ENCODE assay signal across 1 cellular context in the genomic region with DNA sequence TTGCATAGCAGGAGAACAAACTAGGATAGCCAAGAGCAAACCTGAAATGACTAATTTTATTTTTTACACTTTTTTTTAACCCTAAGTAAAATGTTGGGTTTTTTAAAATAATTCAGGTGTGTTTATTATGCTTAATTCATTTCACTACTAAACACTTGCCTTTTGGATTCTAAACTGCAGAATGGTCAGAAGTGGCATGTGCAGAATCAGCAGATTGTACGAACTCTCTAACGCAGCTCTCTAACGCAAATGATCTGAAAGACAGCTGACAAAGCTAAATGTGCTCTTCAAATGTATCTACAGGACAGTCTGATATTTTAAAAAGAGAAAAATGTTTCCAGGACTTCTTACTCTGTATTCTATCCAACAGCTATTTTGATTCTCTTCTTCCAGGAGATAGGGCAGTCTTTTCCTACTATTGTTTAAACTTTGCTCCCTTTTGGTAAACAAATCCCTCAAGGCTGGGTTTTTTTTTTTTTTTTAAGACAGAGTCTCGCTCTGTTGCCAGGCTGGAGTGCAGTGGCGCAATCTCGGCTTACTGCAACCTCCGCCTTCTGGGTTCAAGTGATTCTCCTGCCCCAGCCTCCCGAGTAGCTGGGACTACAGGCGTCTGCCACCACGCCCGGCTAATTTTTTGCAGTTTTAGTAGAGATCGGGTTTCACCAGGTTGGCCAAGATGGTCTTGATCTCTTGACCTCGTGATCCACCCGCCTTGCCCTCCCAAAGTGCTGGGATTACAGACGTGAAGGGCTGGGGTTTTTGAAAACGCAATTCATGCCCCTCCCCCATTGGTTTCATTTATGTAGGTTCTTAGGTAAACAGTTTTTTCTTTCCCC.
TF ChIP-seq lines count a peak whose summit lies in the region.

No MANE protein-coding gene starts in this region.

TF ChIP-seq in GM12878, 131 proteins besides CTCF, POLR2A, EP300 and RAD21:
- no peak for TF ChIP-seq KDM1A (IDR thresholded peaks at IDR 0.05; ENCODE audit: borderline replicate concordance)
- TF ChIP-seq MYB (IDR thresholded peaks at IDR 0.05; ENCODE audit: borderline replicate concordance, low read depth, low read length), result no peak
- no peak for TF ChIP-seq SRF (IDR thresholded peaks at IDR 0.05; ENCODE audit: low read depth in 2 of 2, low read length in 2 of 2)
- no peak for TF ChIP-seq HCFC1 (IDR thresholded peaks at IDR 0.05; ENCODE audit: low read length)
- no peak for TF ChIP-seq CEBPB (IDR thresholded peaks at IDR 0.05; ENCODE audit: borderline replicate concordance in 1 of 2, low read depth in 2 of 2, low read length in 2 of 2)
- TF ChIP-seq, protein P1, sequence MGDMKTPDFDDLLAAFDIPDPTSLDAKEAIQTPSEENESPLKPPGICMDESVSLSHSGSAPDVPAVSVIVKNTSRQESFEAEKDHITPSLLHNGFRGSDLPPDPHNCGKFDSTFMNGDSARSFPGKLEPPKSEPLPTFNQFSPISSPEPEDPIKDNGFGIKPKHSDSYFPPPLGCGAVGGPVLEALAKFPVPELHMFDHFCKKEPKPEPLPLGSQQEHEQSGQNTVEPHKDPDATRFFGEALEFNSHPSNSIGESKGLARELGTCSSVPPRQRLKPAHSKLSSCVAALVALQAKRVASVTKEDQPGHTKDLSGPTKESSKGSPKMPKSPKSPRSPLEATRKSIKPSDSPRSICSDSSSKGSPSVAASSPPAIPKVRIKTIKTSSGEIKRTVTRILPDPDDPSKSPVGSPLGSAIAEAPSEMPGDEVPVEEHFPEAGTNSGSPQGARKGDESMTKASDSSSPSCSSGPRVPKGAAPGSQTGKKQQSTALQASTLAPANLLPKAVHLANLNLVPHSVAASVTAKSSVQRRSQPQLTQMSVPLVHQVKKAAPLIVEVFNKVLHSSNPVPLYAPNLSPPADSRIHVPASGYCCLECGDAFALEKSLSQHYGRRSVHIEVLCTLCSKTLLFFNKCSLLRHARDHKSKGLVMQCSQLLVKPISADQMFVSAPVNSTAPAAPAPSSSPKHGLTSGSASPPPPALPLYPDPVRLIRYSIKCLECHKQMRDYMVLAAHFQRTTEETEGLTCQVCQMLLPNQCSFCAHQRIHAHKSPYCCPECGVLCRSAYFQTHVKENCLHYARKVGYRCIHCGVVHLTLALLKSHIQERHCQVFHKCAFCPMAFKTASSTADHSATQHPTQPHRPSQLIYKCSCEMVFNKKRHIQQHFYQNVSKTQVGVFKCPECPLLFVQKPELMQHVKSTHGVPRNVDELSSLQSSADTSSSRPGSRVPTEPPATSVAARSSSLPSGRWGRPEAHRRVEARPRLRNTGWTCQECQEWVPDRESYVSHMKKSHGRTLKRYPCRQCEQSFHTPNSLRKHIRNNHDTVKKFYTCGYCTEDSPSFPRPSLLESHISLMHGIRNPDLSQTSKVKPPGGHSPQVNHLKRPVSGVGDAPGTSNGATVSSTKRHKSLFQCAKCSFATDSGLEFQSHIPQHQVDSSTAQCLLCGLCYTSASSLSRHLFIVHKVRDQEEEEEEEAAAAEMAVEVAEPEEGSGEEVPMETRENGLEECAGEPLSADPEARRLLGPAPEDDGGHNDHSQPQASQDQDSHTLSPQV (IDR thresholded peaks at IDR 0.05), result no peak
- TF ChIP-seq TCF12 (IDR thresholded peaks at IDR 0.05; ENCODE audit: low read depth, low read length), result no peak
